8 cellular contexts compared by ENCODE assay signal in genomic region chr11:58654079-58654907, GRCh38. TPM values are rescaled to one million over a fixed set of nuclear protein-coding genes. Genes with fewer than 3 reads are reported as not detected.
DNase-seq lines count a peak whose midpoint lies in the region; ATAC-seq and TF ChIP-seq lines count a peak whose summit lies in the region.

No MANE protein-coding gene starts in this region.

- ATAC-seq in GM19025 (IDR thresholded peaks at IDR 0.05; ENCODE audit: low read depth, unreplicated experiment) (peak; percentile 77), HG03159 (IDR thresholded peaks at IDR 0.05; ENCODE audit: unreplicated experiment) (peak; percentile 96), lower lobe of right lung (peak; percentile 89 to 92)

- H3K36me3 ChIP-seq in lower lobe of right lung: no peaks in the 10 kb centered on the region

- peak; percentile 66 for DNase-seq in NCI-H446 treated with DMSO at 0.1 percent for 48 hours (lab: John Stamatoyannopoulos, UW)
- peak; percentile 78 for DNase-seq in activated CD4-positive, alpha-beta T cell treated with anti-CD3 and anti-CD28 coated beads, Interleukin-2, amount 50 U/mL, for 1 hour
- DNase-seq in dermis microvascular lymphatic vessel endothelial cell (ENCODE audit: low read depth in 2 of 2): peak; percentile 55 to 73
- DNase-seq in lower lobe of right lung: peak; percentile 83
- peak; percentile 49 for DNase-seq in stimulated activated CD8-positive, alpha-beta memory T cell treated with anti-CD3 and anti-CD28 coated beads, Interleukin-12 subunit alpha, Interleukin-12 subunit beta, amount 100 ng/mL, for 24 hours (ENCODE audit: extremely low read depth)

- intact Hi-C loops in lower lobe of right lung (cut with DNase I): no loop called here

- no peak overlapping the region for H3K4me3 ChIP-seq in lower lobe of right lung

- H3K9me3 ChIP-seq in lower lobe of right lung: no peaks in the 10 kb centered on the region

- H3K4me1 ChIP-seq in lower lobe of right lung: no peaks in the 10 kb centered on the region

- TF ChIP-seq CTCF in C4-2B (conservative IDR thresholded peaks at IDR 0.05): peak; percentile 98
- peak; percentile 95 for TF ChIP-seq CTCF in lower lobe of right lung (IDR thresholded peaks at IDR 0.05)

- no peak overlapping the region for H3K27ac ChIP-seq in C4-2B
- H3K27ac ChIP-seq in lower lobe of right lung: no peak overlapping the region

- H3K27me3 ChIP-seq in lower lobe of right lung (ENCODE audit: low read depth): no peaks in the 10 kb centered on the region

RNA-seq across cellular contexts. Expression of gene CNTF, which starts 31.8 kb away (rescaled TPM):
- total RNA-seq in dermis microvascular lymphatic vessel endothelial cell: 1.2 and 1.3 TPM in 2 replicates
- total RNA-seq in lower lobe of right lung: 1.9 TPM
